ENCODE assay signal across 1 cellular context in genomic region chr18:4599312-4599711, GRCh38.
TF ChIP-seq lines count a peak whose summit lies in the region.

No MANE protein-coding gene starts in this region.

TF ChIP-seq in GM23338, 12 proteins besides CTCF, POLR2A, EP300 and RAD21 (continued from another document):
- TF ChIP-seq ZNF462 (CRISPR knock-in tag; IDR thresholded peaks at IDR 0.05) (peak; percentile 32; the same call in 1 of the 2 replicates), ZNF331 (CRISPR knock-in tag; IDR thresholded peaks at IDR 0.05; ENCODE audit: low read depth) (no peak), POLR2AphosphoS5 (IDR thresholded peaks at IDR 0.05; ENCODE audit: low read depth) (no peak), ETS1 (IDR thresholded peaks at IDR 0.05) (no peak), NANOG (IDR thresholded peaks at IDR 0.05; ENCODE audit: borderline replicate concordance) (no peak), STAT1 (IDR thresholded peaks at IDR 0.05; ENCODE audit: unreplicated experiment) (no peak)
- TF ChIP-seq, protein P1, sequence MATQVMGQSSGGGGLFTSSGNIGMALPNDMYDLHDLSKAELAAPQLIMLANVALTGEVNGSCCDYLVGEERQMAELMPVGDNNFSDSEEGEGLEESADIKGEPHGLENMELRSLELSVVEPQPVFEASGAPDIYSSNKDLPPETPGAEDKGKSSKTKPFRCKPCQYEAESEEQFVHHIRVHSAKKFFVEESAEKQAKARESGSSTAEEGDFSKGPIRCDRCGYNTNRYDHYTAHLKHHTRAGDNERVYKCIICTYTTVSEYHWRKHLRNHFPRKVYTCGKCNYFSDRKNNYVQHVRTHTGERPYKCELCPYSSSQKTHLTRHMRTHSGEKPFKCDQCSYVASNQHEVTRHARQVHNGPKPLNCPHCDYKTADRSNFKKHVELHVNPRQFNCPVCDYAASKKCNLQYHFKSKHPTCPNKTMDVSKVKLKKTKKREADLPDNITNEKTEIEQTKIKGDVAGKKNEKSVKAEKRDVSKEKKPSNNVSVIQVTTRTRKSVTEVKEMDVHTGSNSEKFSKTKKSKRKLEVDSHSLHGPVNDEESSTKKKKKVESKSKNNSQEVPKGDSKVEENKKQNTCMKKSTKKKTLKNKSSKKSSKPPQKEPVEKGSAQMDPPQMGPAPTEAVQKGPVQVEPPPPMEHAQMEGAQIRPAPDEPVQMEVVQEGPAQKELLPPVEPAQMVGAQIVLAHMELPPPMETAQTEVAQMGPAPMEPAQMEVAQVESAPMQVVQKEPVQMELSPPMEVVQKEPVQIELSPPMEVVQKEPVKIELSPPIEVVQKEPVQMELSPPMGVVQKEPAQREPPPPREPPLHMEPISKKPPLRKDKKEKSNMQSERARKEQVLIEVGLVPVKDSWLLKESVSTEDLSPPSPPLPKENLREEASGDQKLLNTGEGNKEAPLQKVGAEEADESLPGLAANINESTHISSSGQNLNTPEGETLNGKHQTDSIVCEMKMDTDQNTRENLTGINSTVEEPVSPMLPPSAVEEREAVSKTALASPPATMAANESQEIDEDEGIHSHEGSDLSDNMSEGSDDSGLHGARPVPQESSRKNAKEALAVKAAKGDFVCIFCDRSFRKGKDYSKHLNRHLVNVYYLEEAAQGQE (IDR thresholded peaks at IDR 0.05; ENCODE audit: unreplicated experiment): no peak
